11 cellular contexts compared by ENCODE assay signal in genomic region chr20:33765099-33765498, GRCh38.
"Had no signal": no experiment of that assay in that cellular context is flagged by ENCODE, and none has a peak within 500 bp of the region (broad histone marks: within the 10 kb centered on the region; RNA-seq: fewer than 3 reads in every experiment).

No MANE protein-coding gene starts in this region.

- H3K9me3 ChIP-seq: HAP-1 had no signal

- H3K9me3 Mint-ChIP-seq: GM23338, H9, HFFc6 had no signal

- H2AFZ ChIP-seq: GM23248, GM23338 had no signal

- H3K4me3 Mint-ChIP-seq: GM23338, H9, HFFc6 had no signal

- H3K4me3 ChIP-seq: GM23248, GM23338, HAP-1 had no signal

- H3K36me3 ChIP-seq: HAP-1 had no signal

- H3K4me1 ChIP-seq: HAP-1 had no signal

- ATAC-seq: GM23338, HCT116 had no signal

- H3K27ac Mint-ChIP-seq: GM23338, H9, HFFc6 had no signal

- H3K4me2 ChIP-seq: GM23338 had no signal

- H3K9ac ChIP-seq: GM23248 had no signal

- H3K27ac ChIP-seq: GM23248 had no signal

- FAIRE-seq: H1, H54 had no signal

- DNase-seq: GM23248, GOT3, H7, H9, HCEC 1CT, HFFc6 had no signal
